ENCODE assay signal across 25 cellular contexts in genomic region chr22:49024775-49025440, GRCh38.
"Had no signal": no experiment of that assay in that cellular context is flagged by ENCODE, and none has a peak within 500 bp of the region (broad histone marks: within the 10 kb centered on the region; RNA-seq: fewer than 3 reads in every experiment).

No MANE protein-coding gene starts in this region.

- H3K4me3 Mint-ChIP-seq: activated B cell treated with CpG ODN at 0.5 μM for 24 hours; activated CD4-positive, alpha-beta T cell treated with anti-CD3 and anti-CD28 coated beads for 36 hours; activated naive CD8-positive, alpha-beta T cell; activated T-cell treated with anti-CD3 and anti-CD28 coated beads, Interleukin-2, amount 50 U/mL, for 4 hours; immature natural killer cell; neural crest cell; T-helper 17 cell had no signal

- FAIRE-seq: bronchial epithelial cell, frontal cortex had no signal

- H3K4me1 ChIP-seq: adrenal gland, esophagus muscularis mucosa had no signal

- H3K4me1 Mint-ChIP-seq: activated B cell treated with CpG ODN at 0.5 μM for 24 hours; activated CD4-positive, alpha-beta T cell treated with anti-CD3 and anti-CD28 coated beads for 36 hours; immature natural killer cell; neural crest cell had no signal

- H3K36me3 Mint-ChIP-seq: activated naive CD8-positive, alpha-beta T cell; immature natural killer cell had no signal

- H3K27ac ChIP-seq: adrenal gland, coronary artery, esophagus muscularis mucosa, hepatocyte, upper lobe of left lung had no signal

- H3K9me3 ChIP-seq: adrenal gland, esophagus muscularis mucosa, mucosa of descending colon, upper lobe of left lung had no signal

- H3K27ac Mint-ChIP-seq: activated B cell treated with CpG ODN at 0.5 μM for 24 hours; activated CD4-positive, alpha-beta T cell treated with anti-CD3 and anti-CD28 coated beads for 36 hours; activated naive CD8-positive, alpha-beta T cell; activated T-helper 2 cell treated with anti-CD3 and anti-CD28 coated beads, Interferon-gamma antibody, Interleukin-2, Interleukin-4, amounts not matched to agents 10 μg/mL and 5 μg/mL and 100 μg/mL, durations not matched to agents 14 hours and 24 hours and 36 hours; immature natural killer cell; progenitor cell of endocrine pancreas; T-helper 17 cell had no signal

- H3K27me3 ChIP-seq: adrenal gland, upper lobe of left lung had no signal

- H3K9me3 Mint-ChIP-seq: activated B cell treated with CpG ODN at 0.5 μM for 24 hours; activated T-cell treated with anti-CD3 and anti-CD28 coated beads, Interleukin-2, amount 50 U/mL, for 4 hours; activated T-helper 2 cell treated with anti-CD3 and anti-CD28 coated beads, Interferon-gamma antibody, Interleukin-2, Interleukin-4, amounts not matched to agents 10 μg/mL and 5 μg/mL and 100 μg/mL, durations not matched to agents 14 hours and 24 hours and 36 hours; immature natural killer cell; neural crest cell had no signal

- H3K36me3 ChIP-seq: adrenal gland, esophagus muscularis mucosa, upper lobe of left lung had no signal

- H3K27me3 Mint-ChIP-seq: activated B cell treated with CpG ODN at 0.5 μM for 24 hours had no signal

- H3K4me3 ChIP-seq: adrenal gland, coronary artery, esophagus muscularis mucosa, hepatocyte, mucosa of descending colon, upper lobe of left lung had no signal

- DNase-seq: activated B cell treated with CpG ODN at 0.5 μM for 24 hours; activated CD4-positive, alpha-beta T cell treated with anti-CD3 and anti-CD28 coated beads for 36 hours; activated CD4-positive, alpha-beta T cell treated with anti-CD3 and anti-CD28 coated beads, Interleukin-2, amount 50 U/mL, for 4 hours; activated CD8-positive, alpha-beta memory T cell treated with anti-CD3 and anti-CD28 coated beads, Interleukin-2, amount 50 U/mL, for 48 hours; activated naive CD4-positive, alpha-beta T cell; activated T-cell treated with anti-CD3 and anti-CD28 coated beads, Interleukin-2, amount 50 U/mL, for 4 hours; glutamatergic neuron; immature natural killer cell; mesendoderm; retina; stimulated activated CD4-positive, alpha-beta T cell treated with anti-CD3 and anti-CD28 coated beads, Interleukin-4, amount 100 ng/mL, for 4 hours; stimulated activated naive CD8-positive, alpha-beta T cell treated with anti-CD3 and anti-CD28 coated beads, Interleukin-15, Interleukin-2, amounts not matched to agents 100 U/mL and 50 U/mL, for 24 hours; T-helper 17 cell had no signal
